32 cellular contexts compared by ENCODE assay signal in the genomic region with DNA sequence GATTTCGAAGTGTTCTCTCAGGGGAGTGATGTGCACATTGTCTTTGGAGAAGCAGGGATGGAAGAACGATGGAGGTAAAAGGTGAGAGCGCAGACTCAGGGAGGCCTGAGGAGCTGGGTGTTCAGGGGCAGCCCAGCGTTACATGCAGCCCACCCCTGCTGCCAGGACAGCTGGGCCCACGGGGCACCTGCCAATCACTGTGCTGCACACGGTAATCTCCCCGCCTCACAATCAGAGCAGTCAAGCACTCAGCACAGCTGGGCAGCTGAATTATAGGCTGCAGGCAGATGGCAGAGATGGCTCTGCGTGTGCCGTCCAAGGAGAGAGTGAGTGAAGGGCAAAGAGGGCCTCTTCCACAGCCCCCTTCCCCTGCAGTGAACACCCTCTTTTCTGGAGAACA. TPM values are rescaled to one million over a fixed set of nuclear protein-coding genes. Genes with fewer than 3 reads are reported as not detected.
DNase-seq lines count a peak whose midpoint lies in the region; ATAC-seq and TF ChIP-seq lines count a peak whose summit lies in the region.
"Had no signal": no experiment of that assay in that cellular context is flagged by ENCODE, and none has a peak within 500 bp of the region (broad histone marks: within the 10 kb centered on the region; RNA-seq: fewer than 3 reads in every experiment).

No MANE protein-coding gene starts in this region.

- H3K9me3 ChIP-seq in Karpas-422 (ENCODE audit: low read length) = no peaks in the 10 kb centered on the region
- no peaks in the 10 kb centered on the region for H3K9me3 ChIP-seq in Panc1 (ENCODE audit: control insufficient read depth, insufficient read depth, low read depth, low read length)
- H3K9me3 ChIP-seq in sigmoid colon = no peaks in the 10 kb centered on the region
- H3K9me3 ChIP-seq: BLaER1 treated with 17β-estradiol and CSF1 and Interleukin-3, amounts not matched to agents 10 nM and 100 nM had no signal

- H3K79me2 ChIP-seq in Karpas-422 (ENCODE audit: low read length) = no peaks in the 10 kb centered on the region

- DNase-seq in Karpas-422 = no peak
- peak; percentile 59 for DNase-seq in NCI-H2227 (lab: John Stamatoyannopoulos, UW; ENCODE audit: unreplicated experiment)
- DNase-seq in Panc1 (ENCODE audit: low read depth, low spot score) = no peak
- no peak for DNase-seq in stimulated activated effector memory CD8-positive, alpha-beta T cell treated with anti-CD3 and anti-CD28 coated beads, Interleukin-12 subunit alpha, Interleukin-12 subunit beta, amount 100 ng/mL, for 72 hours (ENCODE audit: low spot score in 2 of 2)
- DNase-seq in Right ventricle myocardium superior = no peak
- no peak for DNase-seq in NCI-H510A (lab: John Stamatoyannopoulos, UW)
- no peak for DNase-seq in sigmoid colon
- DNase-seq: activated CD4-positive, alpha-beta T cell treated with anti-CD3 and anti-CD28 coated beads, Interleukin-2, amount 50 U/mL, for 48 hours; activated CD4-positive, CD25-positive, alpha-beta regulatory T cell treated with anti-CD3 and anti-CD28 coated beads, Interleukin-2, amount 50 U/mL, for 72 hours; activated naive CD4-positive, alpha-beta T cell treated with Interleukin-2 at 50 U/mL for 16 hours; caudate nucleus; DMS79; erythroblast; left colon; naive thymus-derived CD8-positive, alpha-beta T cell; NCI-H1105 treated with DMSO at 0.1 percent for 48 hours; NCI-H2081 treated with DMSO at 0.1 percent for 48 hours; NCI-H774; OCI-M1; stimulated activated naive B cell treated with anti-CD40 and anti-IgM and Interleukin-4, amounts not matched to agents 10 μg/mL and 1 μg/mL and 100 μg/mL, for 72 hours had no signal

- H3K4me1 ChIP-seq in Karpas-422 (ENCODE audit: low read length) (peaks cover 16% of the 10 kb centered on the region), Panc1 (ENCODE audit: control insufficient read depth, insufficient read depth, low read length) (no peaks in the 10 kb centered on the region), sigmoid colon (no peaks in the 10 kb centered on the region)

- ATAC-seq in Panc1 (0 out of 2 replicates have a peak, but pooled peaks have one; percentile 20), Right ventricle myocardium superior (ENCODE audit: poor library complexity) (no peak)
- ATAC-seq in stimulated activated effector memory CD8-positive, alpha-beta T cell treated with anti-CD3 and anti-CD28 coated beads, Interleukin-12 subunit alpha, Interleukin-12 subunit beta, amount 100 ng/mL, for 72 hours = peak; percentile 18
- ATAC-seq: K562; left colon; naive thymus-derived CD8-positive, alpha-beta T cell; SK-N-SH treated with all-trans-retinoic acid at 6 μM for 48 hours; stimulated activated naive B cell treated with anti-CD40 and anti-IgM and Interleukin-4, amounts not matched to agents 10 μg/mL and 1 μg/mL and 100 μg/mL, for 72 hours had no signal

- H3K9me3 Mint-ChIP-seq in stimulated activated effector memory CD8-positive, alpha-beta T cell treated with anti-CD3 and anti-CD28 coated beads, Interleukin-12 subunit alpha, Interleukin-12 subunit beta, amount 100 ng/mL, for 72 hours = no peaks in the 10 kb centered on the region
- H3K9me3 Mint-ChIP-seq: naive thymus-derived CD8-positive, alpha-beta T cell; stimulated activated naive B cell treated with anti-CD40 and anti-IgM and Interleukin-4, amounts not matched to agents 10 μg/mL and 1 μg/mL and 100 μg/mL, for 72 hours; T-helper 1 cell treated with Interleukin-12 subunit alpha and Interleukin-12 subunit beta and Interleukin-4 antibody, amounts not matched to agents 30 μg/mL and 1 μg/mL, for 36 hours; type B pancreatic cell had no signal

- in situ Hi-C loops in Panc1 (cut with HindIII; ENCODE audit: low pct_unique_long_range_greater_than_20kb, low sequenced_read_pairs) = no loop called here

- BruUV-seq in Panc1 (replicated peaks; lab: Mats Ljungman, UMichigan) = no TSS peak

- peak overlapping the region; percentile 15 for H3K4me2 ChIP-seq in Karpas-422 (ENCODE audit: low read depth, low read length, poor library complexity, severe bottlenecking)
- H3K4me2 ChIP-seq: BLaER1 treated with 17β-estradiol and CSF1 and Interleukin-3, amounts not matched to agents 10 nM and 100 nM had no signal

- no peaks in the 10 kb centered on the region for H4K20me1 ChIP-seq in Karpas-422 (ENCODE audit: insufficient read depth, low read depth, low read length)
- H4K20me1 ChIP-seq: BLaER1 treated with 17β-estradiol and CSF1 and Interleukin-3, amounts not matched to agents 10 nM and 100 nM had no signal

- H3K27ac ChIP-seq in Karpas-422 (ENCODE audit: low read length) (no peak overlapping the region), Panc1 (ENCODE audit: low read length) (no peak overlapping the region), sigmoid colon (no peak overlapping the region)
- H3K27ac ChIP-seq: BLaER1 treated with 17β-estradiol and CSF1 and Interleukin-3, amounts not matched to agents 10 nM and 100 nM; coronary artery; skin epidermis had no signal

- no peak overlapping the region for H2AFZ ChIP-seq in Karpas-422 (ENCODE audit: low read length)

- H3K4me3 ChIP-seq in Karpas-422 (ENCODE audit: low read length) = no peak overlapping the region
- no peak overlapping the region for H3K4me3 ChIP-seq in Panc1 (ENCODE audit: low read depth in 2 of 2, low read length in 2 of 2)
- H3K4me3 ChIP-seq in sigmoid colon = no peak overlapping the region
- H3K4me3 ChIP-seq: BLaER1 treated with 17β-estradiol and CSF1 and Interleukin-3, amounts not matched to agents 10 nM and 100 nM; coronary artery; K562; skin epidermis had no signal

- H3K4me1 Mint-ChIP-seq in stimulated activated effector memory CD8-positive, alpha-beta T cell treated with anti-CD3 and anti-CD28 coated beads, Interleukin-12 subunit alpha, Interleukin-12 subunit beta, amount 100 ng/mL, for 72 hours = no peaks in the 10 kb centered on the region
- H3K4me1 Mint-ChIP-seq: naive thymus-derived CD8-positive, alpha-beta T cell had no signal

- H3K36me3 Mint-ChIP-seq in stimulated activated effector memory CD8-positive, alpha-beta T cell treated with anti-CD3 and anti-CD28 coated beads, Interleukin-12 subunit alpha, Interleukin-12 subunit beta, amount 100 ng/mL, for 72 hours = no peaks in the 10 kb centered on the region
- H3K36me3 Mint-ChIP-seq: naive thymus-derived CD8-positive, alpha-beta T cell; stimulated activated naive B cell treated with anti-CD40 and anti-IgM and Interleukin-4, amounts not matched to agents 10 μg/mL and 1 μg/mL and 100 μg/mL, for 72 hours; type B pancreatic cell had no signal

- H3K36me3 ChIP-seq in Karpas-422 (ENCODE audit: insufficient read depth, low read length) = no peaks in the 10 kb centered on the region
- H3K36me3 ChIP-seq in Panc1 (ENCODE audit: control insufficient read depth, insufficient read depth, low read length) = no peaks in the 10 kb centered on the region
- no peaks in the 10 kb centered on the region for H3K36me3 ChIP-seq in sigmoid colon
- H3K36me3 ChIP-seq: BLaER1 treated with 17β-estradiol and CSF1 and Interleukin-3, amounts not matched to agents 10 nM and 100 nM had no signal

- 63 to 69% methylated on average over 9 of the region's 9 CpGs for WGBS in sigmoid colon, 2 donors

- no peaks in the 10 kb centered on the region for H3K9me2 ChIP-seq in Karpas-422 (replicated peaks; ENCODE audit: insufficient read depth, low read length)

- H3K9ac ChIP-seq in Karpas-422 (ENCODE audit: low read length) = no peak overlapping the region
- H3K9ac ChIP-seq: BLaER1 treated with 17β-estradiol and CSF1 and Interleukin-3, amounts not matched to agents 10 nM and 100 nM had no signal

- POLR2A ChIA-PET in Panc1 (lab: Charles Lee) = no interaction called here

- TF ChIP-seq CTCF in Panc1 (IDR thresholded peaks at IDR 0.05) = no peak
- TF ChIP-seq CTCF in sigmoid colon (IDR thresholded peaks at IDR 0.05) = no peak

- intact Hi-C loops in Panc1 (cut with micrococcal nuclease; ENCODE audit: unreplicated experiment) = no loop called here
- intact Hi-C loops in Right ventricle myocardium superior (cut with DNase I) = no loop called here
- intact Hi-C loops in sigmoid colon (cut with DNase I) = no loop called here

- no peak for TF ChIP-seq EP300 in sigmoid colon (IDR thresholded peaks at IDR 0.05)

- CTCF ChIA-PET in Panc1 (lab: Charles Lee) = interaction anchor here (0.9 to 1.0 kb wide), 2 partner anchors 9 to 389 kb away, joined by 3 to 7 read pairs; no protein-coding TSS in a partner anchor

- H3K4me3 Mint-ChIP-seq in stimulated activated effector memory CD8-positive, alpha-beta T cell treated with anti-CD3 and anti-CD28 coated beads, Interleukin-12 subunit alpha, Interleukin-12 subunit beta, amount 100 ng/mL, for 72 hours = no peak overlapping the region
- H3K4me3 Mint-ChIP-seq: naive thymus-derived CD8-positive, alpha-beta T cell; stimulated activated naive B cell treated with anti-CD40 and anti-IgM and Interleukin-4, amounts not matched to agents 10 μg/mL and 1 μg/mL and 100 μg/mL, for 72 hours; T-helper 1 cell treated with Interleukin-12 subunit alpha and Interleukin-12 subunit beta and Interleukin-4 antibody, amounts not matched to agents 30 μg/mL and 1 μg/mL, for 36 hours; type B pancreatic cell had no signal

- H3K27me3 ChIP-seq in Karpas-422 (ENCODE audit: low read length) = no peaks in the 10 kb centered on the region
- 0 out of 2 replicates have a peak, but pooled peaks cover 3% of the 10 kb centered on the region for H3K27me3 ChIP-seq in Panc1 (ENCODE audit: control insufficient read depth, insufficient read depth, low read length)
- peaks cover 0 to 8% (median 5%) of the 10 kb centered on the region in 3 donors for H3K27me3 ChIP-seq in sigmoid colon
- H3K27me3 ChIP-seq: BLaER1 treated with 17β-estradiol and CSF1 and Interleukin-3, amounts not matched to agents 10 nM and 100 nM had no signal

- TF ChIP-seq POLR2A in sigmoid colon (IDR thresholded peaks at IDR 0.05) = no peak

- no peak overlapping the region for H3K27ac Mint-ChIP-seq in stimulated activated effector memory CD8-positive, alpha-beta T cell treated with anti-CD3 and anti-CD28 coated beads, Interleukin-12 subunit alpha, Interleukin-12 subunit beta, amount 100 ng/mL, for 72 hours
- H3K27ac Mint-ChIP-seq: stimulated activated naive B cell treated with anti-CD40 and anti-IgM and Interleukin-4, amounts not matched to agents 10 μg/mL and 1 μg/mL and 100 μg/mL, for 72 hours; T-helper 1 cell treated with Interleukin-12 subunit alpha and Interleukin-12 subunit beta and Interleukin-4 antibody, amounts not matched to agents 30 μg/mL and 1 μg/mL, for 36 hours; type B pancreatic cell had no signal

RNA-seq across cellular contexts. Expression of a gene that starts 17.9 kb away (rescaled TPM):
- total RNA-seq in Karpas-422 (2014; rRNA removed; shearing (Covaris generic); ENCODE audit: low replicate concordance) = 242 and 254 TPM in 2 replicates
- total RNA-seq in Panc1 (2021; ENCODE audit: unreplicated experiment) (0.21 TPM), Right ventricle myocardium superior (not detected), sigmoid colon (1 to 10 TPM; 1.1 to 4.5 (median 2.8) TPM)
- polyA plus RNA-seq in Panc1 (2012; ENCODE audit: insufficient read length) = not detected
- 1 to 10 TPM in 1 of 3 donors, not detected in 2; 1.5 TPM for polyA plus RNA-seq in sigmoid colon
- total RNA-seq: glomerular endothelial cell; K562; lung microvascular endothelial cell; M059J; naive thymus-derived CD8-positive, alpha-beta T cell; osteoblast had no signal
- polyA plus RNA-seq: K562; naive thymus-derived CD8-positive, alpha-beta T cell had no signal

RNA-seq across cellular contexts. Expression of a gene that starts 52.4 kb away (rescaled TPM):
- 2.2 and 2.7 TPM in 2 replicates for total RNA-seq in Karpas-422 (2014; rRNA removed; shearing (Covaris generic); ENCODE audit: low replicate concordance)
- total RNA-seq in Panc1 (2021; ENCODE audit: unreplicated experiment) = not detected
- not detected for polyA plus RNA-seq in Panc1 (2012; ENCODE audit: insufficient read length)
- not detected for total RNA-seq in Right ventricle myocardium superior
- not detected for total RNA-seq in sigmoid colon
- polyA plus RNA-seq in sigmoid colon = under 1 TPM in 1 of 3 donors, not detected in 2; 0.07 TPM
- total RNA-seq: glomerular endothelial cell; K562; left colon; lung microvascular endothelial cell; M059J; mononuclear cell; naive thymus-derived CD8-positive, alpha-beta T cell; osteoblast had no signal
- polyA plus RNA-seq: K562; naive thymus-derived CD8-positive, alpha-beta T cell had no signal

Comparison
In these comparisons a context has a peak if more than half of its experiments do, and no peak if none do; other contexts are left out.
1. RNA of a gene that starts 17.9 kb away (total RNA-seq): 242 to 254 TPM in Karpas-422; 1.1 to 4.5 TPM in sigmoid colon, 0.21 TPM in Panc1 (single experiment) and not detected in Right ventricle myocardium superior (single experiment); every median in the first group is over 10 times any median in the second.